In the genomic region with DNA sequence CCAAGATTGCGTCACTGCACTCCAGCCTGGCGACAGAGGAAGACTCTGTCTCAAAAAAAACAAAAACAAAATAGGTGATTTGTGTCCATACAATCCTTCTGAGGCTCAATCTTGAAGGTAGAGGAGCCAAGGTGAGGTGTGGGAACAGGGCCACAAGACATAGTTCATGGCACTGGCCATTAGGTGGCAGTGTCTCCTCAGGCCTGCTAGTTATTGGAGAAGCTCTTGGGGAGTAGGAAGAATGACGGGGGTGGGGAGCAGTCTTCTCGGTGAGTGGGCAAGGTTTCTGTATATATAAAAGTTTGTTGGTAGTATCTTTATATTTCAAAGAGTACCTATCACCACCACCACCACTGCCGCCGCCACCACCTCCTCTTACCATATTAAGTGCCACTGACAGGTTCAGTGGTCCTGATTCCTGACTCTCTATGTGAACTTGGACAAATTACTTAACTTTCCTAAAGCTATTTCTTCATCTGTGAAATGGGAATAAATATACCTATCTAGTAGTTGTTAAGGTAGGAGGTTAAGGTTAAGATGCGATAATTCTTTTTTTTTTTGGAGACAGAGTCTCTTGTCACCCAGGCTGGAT, we compare ENCODE assay signal across 8 cellular contexts. TPM values are rescaled to one million over a fixed set of nuclear protein-coding genes. Genes with fewer than 3 reads are reported as not detected.
DNase-seq lines count a peak whose midpoint lies in the region; ATAC-seq, FAIRE-seq and TF ChIP-seq lines count a peak whose summit lies in the region.

No MANE protein-coding gene starts in this region.

- TF ChIP-seq POLR2A in H1 (IDR thresholded peaks at IDR 0.05; ENCODE audit: control extremely low read depth in 1 of 2, low read depth in 2 of 2, low read length in 2 of 2), result no peak
- TF ChIP-seq POLR2A in stomach (IDR thresholded peaks at IDR 0.05), result no peak

- intact Hi-C loops in Right ventricle myocardium superior (cut with DNase I), result no loop called here
- intact Hi-C loops in Right ventricle myocardium inferior (cut with DNase I), result no loop called here
- intact Hi-C loops in stomach (cut with DNase I; ENCODE audit: low total_unique reads), result loop anchor here (10.0 kb wide), 1 partner anchor 88 kb away; no protein-coding TSS in a partner anchor

- no peak overlapping the region for H3K9ac ChIP-seq in H1 (replicated peaks in 1 of 4; ENCODE audit: extremely low read depth in 1 of 4, low read depth in 3 of 4, low read length in 3 of 4)

- H4K20me1 ChIP-seq in H1 (replicated peaks in 1 of 2; ENCODE audit: control insufficient read depth in 1 of 2, insufficient read depth in 2 of 2, low read length in 2 of 2), result no peaks in the 10 kb centered on the region

- no peak overlapping the region for H2BK120ac ChIP-seq in H1 (replicated peaks; ENCODE audit: low read depth, low read length)

- DNase-seq in Right ventricle myocardium superior (no peak), Right ventricle myocardium inferior (ENCODE audit: missing footprints) (no peak), NCI-H1048 (lab: John Stamatoyannopoulos, UW) (peak; percentile 1), H1 (ENCODE audit: low read depth in 1 of 2, low spot score in 2 of 2) (peak in 1 of 2 experiments; percentile 74), naive B cell (peak; percentile 28), stomach (peak; percentile 65)
- DNase-seq in activated CD8-positive, alpha-beta T cell treated with anti-CD3 and anti-CD28 coated beads, Interleukin-2, amount 10 ng/mL, durations not matched to agents 7 days and 5 days, result peak; percentile 79

- H2AFZ ChIP-seq in H1 (ENCODE audit: low read length), result no peak overlapping the region

- no peak overlapping the region for H4K91ac ChIP-seq in H1 (replicated peaks; ENCODE audit: insufficient read length, low read length)

- H3K27me3 ChIP-seq in H1 (replicated peaks in 1 of 4; ENCODE audit: control insufficient read depth in 3 of 4, extremely low read depth in 1 of 4, insufficient read depth in 3 of 4, low read length in 3 of 4) (no peaks in the 10 kb centered on the region), stomach (no peaks in the 10 kb centered on the region)

- no peaks in the 10 kb centered on the region for H3K23me2 ChIP-seq in H1 (ENCODE audit: low read depth, low read length)

- H3K18ac ChIP-seq in H1 (ENCODE audit: extremely low read depth, low read length), result no peak overlapping the region

- H2BK5ac ChIP-seq in H1 (ENCODE audit: low read depth, low read length), result no peak overlapping the region

- no peak overlapping the region for H3K23ac ChIP-seq in H1 (ENCODE audit: insufficient read length)

- H3K4me2 ChIP-seq in H1 (ENCODE audit: insufficient read depth in 1 of 2, low read depth in 2 of 2, low read length in 2 of 2), result no peak overlapping the region

- peaks cover 0 to 37% of the 10 kb centered on the region in 2 experiments; a peak in 2 of 4 replicates for H3K79me2 ChIP-seq in H1 (ENCODE audit: control insufficient read depth in 1 of 2, insufficient read depth in 2 of 2, low read length in 2 of 2)

- TF ChIP-seq CTCF in H1 (IDR thresholded peaks at IDR 0.05; ENCODE audit: control extremely low read depth in 1 of 3, insufficient read depth in 1 of 3, low read depth in 1 of 3, low read length in 3 of 3), result peak; percentile 73 to 92 (median 88)
- peak in 5 of 7 experiments; percentile 50 to 69 (median 51) for TF ChIP-seq CTCF in stomach (IDR thresholded peaks at IDR 0.05)

- H2AK5ac ChIP-seq in H1 (ENCODE audit: low read depth, low read length), result no peak overlapping the region

- H3K4me3 ChIP-seq in H1 (ENCODE audit: extremely low read depth in 1 of 4, insufficient read depth in 2 of 4, low read depth in 3 of 4, low read length in 4 of 4) (no peak overlapping the region), stomach (no peak overlapping the region)

- H3K27ac ChIP-seq in H1 (ENCODE audit: low read depth, low read length) (no peak overlapping the region), stomach (no peak overlapping the region)

- H4K5ac ChIP-seq in H1 (ENCODE audit: insufficient read length, low read depth, low read length), result no peak overlapping the region

- no peak overlapping the region for H3K4ac ChIP-seq in H1 (replicated peaks; ENCODE audit: insufficient read length, low read depth, low read length)

- POLR2A ChIA-PET in activated CD8-positive, alpha-beta T cell treated with anti-CD3 and anti-CD28 coated beads, Interleukin-2, amount 10 ng/mL, durations not matched to agents 7 days and 5 days (lab: Charles Lee), result interaction anchor here (1.3 kb wide), 1 partner anchor 18 kb away, joined by 5 read pairs; no protein-coding TSS in a partner anchor
- POLR2A ChIA-PET in H1 (lab: Charles Lee; ENCODE audit: partially characterized antibody), result interaction anchor here (0.6 to 1.1 kb wide), 5 partner anchors 10 to 511 kb away, joined by 3 to 4 read pairs (median 3); no protein-coding TSS in a partner anchor

- peaks cover 16% of the 10 kb centered on the region for H3K36me3 Mint-ChIP-seq in activated CD8-positive, alpha-beta T cell treated with anti-CD3 and anti-CD28 coated beads, Interleukin-2, amount 10 ng/mL, durations not matched to agents 7 days and 5 days (ENCODE audit: low read depth)
- H3K36me3 Mint-ChIP-seq in naive B cell, result no peaks in the 10 kb centered on the region

- H3K79me1 ChIP-seq in H1 (ENCODE audit: low read depth, low read length), result no peaks in the 10 kb centered on the region; the same call in 1 of the 2 replicates

- no peak overlapping the region for H4K8ac ChIP-seq in H1 (ENCODE audit: extremely low read depth, insufficient read depth, low read length)

- H3K14ac ChIP-seq in H1 (ENCODE audit: insufficient read length), result no peak overlapping the region

- CTCF ChIA-PET in activated CD8-positive, alpha-beta T cell treated with anti-CD3 and anti-CD28 coated beads, Interleukin-2, amount 10 ng/mL, durations not matched to agents 7 days and 5 days (lab: Charles Lee), result interaction anchor here (0.5 to 7.2 kb wide), 28 partner anchors 9 to 186 kb away, joined by 3 to 72 read pairs (median 4); a partner anchor contains a TSS
- CTCF ChIA-PET in H1 (lab: Charles Lee; ENCODE audit: partially characterized antibody), result interaction anchor here (0.6 to 6.1 kb wide), 34 partner anchors 10 to 394 kb away, joined by 3 to 91 read pairs (median 4); no protein-coding TSS in a partner anchor

- H3K36me3 ChIP-seq in H1 (ENCODE audit: control insufficient read depth in 2 of 4, insufficient read depth in 4 of 4, low read length in 3 of 4) (peaks cover 0 to 2% (median 0%) of the 10 kb centered on the region in 4 experiments; a peak in 1 of 8 replicates), stomach (no peaks in the 10 kb centered on the region)

- ATAC-seq in Right ventricle myocardium superior (ENCODE audit: poor library complexity) (peak; percentile 67), Right ventricle myocardium inferior (no peak), HG02623 (IDR thresholded peaks at IDR 0.05; ENCODE audit: unreplicated experiment) (peak; percentile 96), naive B cell (ENCODE audit: low read depth in 2 of 2) (peak; percentile 69 to 73)
- ATAC-seq in activated CD8-positive, alpha-beta T cell treated with anti-CD3 and anti-CD28 coated beads, Interleukin-2, amount 10 ng/mL, durations not matched to agents 7 days and 5 days, result peak; percentile 93

- H2BK12ac ChIP-seq in H1 (ENCODE audit: low read depth, low read length), result no peak overlapping the region

- H3K4me1 ChIP-seq in H1 (replicated peaks in 1 of 4; ENCODE audit: control insufficient read depth in 3 of 4, insufficient read depth in 4 of 4, low read length in 3 of 4), result peaks cover 0 to 8% (median 3%) of the 10 kb centered on the region in 4 experiments; a peak in 4 of 7 replicates
- H3K4me1 ChIP-seq in stomach, result peaks cover 5 to 72% (median 39%) of the 10 kb centered on the region in 4 donors

- no peak overlapping the region for H2BK20ac ChIP-seq in H1 (ENCODE audit: low read length)

- peaks cover 54% of the 10 kb centered on the region for H3K4me1 Mint-ChIP-seq in activated CD8-positive, alpha-beta T cell treated with anti-CD3 and anti-CD28 coated beads, Interleukin-2, amount 10 ng/mL, durations not matched to agents 7 days and 5 days (ENCODE audit: low read depth)
- peaks cover 20 to 30% (median 29%) of the 10 kb centered on the region in 3 donors for H3K4me1 Mint-ChIP-seq in naive B cell

- TF ChIP-seq EP300 in H1 (IDR thresholded peaks at IDR 0.05; ENCODE audit: borderline replicate concordance in 1 of 2, low read depth in 2 of 2, low read length in 2 of 2), result no peak
- no peak for TF ChIP-seq EP300 in stomach (IDR thresholded peaks at IDR 0.05)

- TF ChIP-seq RAD21 in H1 (IDR thresholded peaks at IDR 0.05 in 1 of 2, conservative IDR thresholded peaks at IDR 0.05 in 1 of 2; ENCODE audit: low read depth in 2 of 2, low read length in 2 of 2), result peak; percentile 73 to 83

- no peak overlapping the region for H2BK15ac ChIP-seq in H1 (ENCODE audit: low read length)

- H3K27ac Mint-ChIP-seq in activated CD8-positive, alpha-beta T cell treated with anti-CD3 and anti-CD28 coated beads, Interleukin-2, amount 10 ng/mL, durations not matched to agents 7 days and 5 days, result no peak overlapping the region
- H3K27ac Mint-ChIP-seq in naive B cell, result no peak overlapping the region

- peak; percentile 97 for FAIRE-seq in H1 (lab: Jason Lieb, UNC)

- WGBS in H1 (ENCODE audit: extremely low coverage in 1 of 2, insufficient coverage in 1 of 2, insufficient read length in 1 of 2, insufficient replicate concordance in 2 of 2, low coverage in 1 of 2, low lambda C conversion rate in 2 of 2, missing lambda C conversion rate in 1 of 2), 2 experiments, result 59% methylated on average over 7 of the region's 7 CpGs; no CpG with 5 or more reads in 1 of the 2 experiments
- WGBS in stomach, 5 donors, result 73 to 82% (median 81%) methylated on average over 7 of the region's 7 CpGs

- H3K27me3 Mint-ChIP-seq in activated CD8-positive, alpha-beta T cell treated with anti-CD3 and anti-CD28 coated beads, Interleukin-2, amount 10 ng/mL, durations not matched to agents 7 days and 5 days (ENCODE audit: low read depth), result no peaks in the 10 kb centered on the region
- H3K27me3 Mint-ChIP-seq in naive B cell, result no peaks in the 10 kb centered on the region

- H3K9me3 ChIP-seq in H1 (ENCODE audit: insufficient read depth in 2 of 2, low read depth in 1 of 2, low read length in 1 of 2) (peaks cover 0 to 11% of the 10 kb centered on the region in 2 experiments; a peak in 1 of 4 replicates), stomach (no peaks in the 10 kb centered on the region)

- H3K4me3 Mint-ChIP-seq in activated CD8-positive, alpha-beta T cell treated with anti-CD3 and anti-CD28 coated beads, Interleukin-2, amount 10 ng/mL, durations not matched to agents 7 days and 5 days, result no peak overlapping the region
- H3K4me3 Mint-ChIP-seq in naive B cell, result no peak overlapping the region

- H3K9me3 Mint-ChIP-seq in activated CD8-positive, alpha-beta T cell treated with anti-CD3 and anti-CD28 coated beads, Interleukin-2, amount 10 ng/mL, durations not matched to agents 7 days and 5 days (ENCODE audit: insufficient read depth), result no peaks in the 10 kb centered on the region
- no peaks in the 10 kb centered on the region for H3K9me3 Mint-ChIP-seq in naive B cell

- no peak overlapping the region for H3K56ac ChIP-seq in H1 (replicated peaks; ENCODE audit: insufficient read length, low read depth, low read length)

RNA-seq across cellular contexts. Expression of a gene that starts 24.0 kb away (rescaled TPM):
- total RNA-seq in Right ventricle myocardium superior (165 TPM), Right ventricle myocardium inferior (163 TPM), stomach (10 to 100 TPM in 4 of 5 donors, 1 to 10 TPM in 1; 7.0 to 87.9 (median 46.3) TPM)
- total RNA-seq in activated CD8-positive, alpha-beta T cell treated with anti-CD3 and anti-CD28 coated beads, Interleukin-2, amount 10 ng/mL, durations not matched to agents 7 days and 5 days, result 10 to 100 TPM; 77.8 to 78.8 TPM
- total RNA-seq in H1 (2021; fragmentation: NEBNext Ultra II Directional; extraction: Animal tissue kit (Norgen Biotek cat#: 25700)), result 30.5 and 32.4 TPM in 2 replicates
- polyA plus RNA-seq in H1 (2011; rRNA removed) (2.7 and 6.9 TPM in 2 replicates), naive B cell (ENCODE audit: low read depth in 6 of 6) (10 to 100 TPM; 19.4 to 45.1 (median 33.6) TPM), stomach (10 to 100 TPM in 2 of 3 donors, 1 to 10 TPM in 1; 8.7 to 20.9 (median 10.1) TPM)
- 7.2 TPM for polyA plus RNA-seq in H1 (2011; cell fraction: cytosol; rRNA removed)
- polyA plus RNA-seq in H1 (2011; cell fraction: nucleus; rRNA removed), result 6.1 TPM
- polyA plus RNA-seq in H1 (2012, experiment 1 of 2), result 6.2 to 13.8 TPM (median 10.9 TPM) in 4 replicates
- polyA plus RNA-seq in H1 (2012, experiment 2 of 2), result 0.52 TPM
- polyA plus RNA-seq in H1 (2013, experiment 1 of 2), result 23.2 TPM
- 24.2 TPM for polyA plus RNA-seq in H1 (2013, experiment 2 of 2)
- polyA minus RNA-seq in H1 (2011; rRNA and poly(A)+ RNA removed), result 20.5 and 20.9 TPM in 2 replicates
- 16.2 TPM for polyA minus RNA-seq in H1 (2011; cell fraction: cytosol; rRNA and poly(A)+ RNA removed)
- polyA minus RNA-seq in H1 (2011; cell fraction: nucleus; rRNA and poly(A)+ RNA removed), result 46.3 TPM

Comparison
In these comparisons a context has a peak if more than half of its experiments do, and no peak if none do; other contexts are left out.
1. DNase-seq: peak in NCI-H1048 (single experiment), activated CD8-positive, alpha-beta T cell treated with anti-CD3 and anti-CD28 coated beads, Interleukin-2, amount 10 ng/mL, durations not matched to agents 7 days and 5 days (single experiment), naive B cell (single experiment) and stomach (single experiment); none in Right ventricle myocardium superior (single experiment) and Right ventricle myocardium inferior (single experiment).